In genomic region chr12:132828706-132829534, GRCh38 we compare ENCODE assay signal across 8 cellular contexts. TPM values are rescaled to one million over a fixed set of nuclear protein-coding genes. Genes with fewer than 3 reads are reported as not detected.
DNase-seq lines count a peak whose midpoint lies in the region; ATAC-seq and TF ChIP-seq lines count a peak whose summit lies in the region.

A gene with protein sequence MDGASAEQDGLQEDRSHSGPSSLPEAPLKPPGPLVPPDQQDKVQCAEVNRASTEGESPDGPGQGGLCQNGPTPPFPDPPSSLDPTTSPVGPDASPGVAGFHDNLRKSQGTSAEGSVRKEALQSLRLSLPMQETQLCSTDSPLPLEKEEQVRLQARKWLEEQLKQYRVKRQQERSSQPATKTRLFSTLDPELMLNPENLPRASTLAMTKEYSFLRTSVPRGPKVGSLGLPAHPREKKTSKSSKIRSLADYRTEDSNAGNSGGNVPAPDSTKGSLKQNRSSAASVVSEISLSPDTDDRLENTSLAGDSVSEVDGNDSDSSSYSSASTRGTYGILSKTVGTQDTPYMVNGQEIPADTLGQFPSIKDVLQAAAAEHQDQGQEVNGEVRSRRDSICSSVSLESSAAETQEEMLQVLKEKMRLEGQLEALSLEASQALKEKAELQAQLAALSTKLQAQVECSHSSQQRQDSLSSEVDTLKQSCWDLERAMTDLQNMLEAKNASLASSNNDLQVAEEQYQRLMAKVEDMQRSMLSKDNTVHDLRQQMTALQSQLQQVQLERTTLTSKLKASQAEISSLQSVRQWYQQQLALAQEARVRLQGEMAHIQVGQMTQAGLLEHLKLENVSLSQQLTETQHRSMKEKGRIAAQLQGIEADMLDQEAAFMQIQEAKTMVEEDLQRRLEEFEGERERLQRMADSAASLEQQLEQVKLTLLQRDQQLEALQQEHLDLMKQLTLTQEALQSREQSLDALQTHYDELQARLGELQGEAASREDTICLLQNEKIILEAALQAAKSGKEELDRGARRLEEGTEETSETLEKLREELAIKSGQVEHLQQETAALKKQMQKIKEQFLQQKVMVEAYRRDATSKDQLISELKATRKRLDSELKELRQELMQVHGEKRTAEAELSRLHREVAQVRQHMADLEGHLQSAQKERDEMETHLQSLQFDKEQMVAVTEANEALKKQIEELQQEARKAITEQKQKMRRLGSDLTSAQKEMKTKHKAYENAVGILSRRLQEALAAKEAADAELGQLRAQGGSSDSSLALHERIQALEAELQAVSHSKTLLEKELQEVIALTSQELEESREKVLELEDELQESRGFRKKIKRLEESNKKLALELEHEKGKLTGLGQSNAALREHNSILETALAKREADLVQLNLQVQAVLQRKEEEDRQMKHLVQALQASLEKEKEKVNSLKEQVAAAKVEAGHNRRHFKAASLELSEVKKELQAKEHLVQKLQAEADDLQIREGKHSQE (N-terminal part only) (minus strand): TSS chr12:132828869. CDS start chr12:132822128, 6,741 bp downstream.

- H3K4me2 ChIP-seq in PC-9 = peak within 1 kb of the TSS; percentile 91

- BruUV-seq in PC-9 (replicated peaks; lab: Mats Ljungman, UMichigan) = no TSS peak

- peaks cover 13% of the 10 kb centered on the region; the same call in 1 of the 2 replicates for H3K4me1 ChIP-seq in PC-9 (replicated peaks; ENCODE audit: insufficient read depth)
- H3K4me1 ChIP-seq in esophagus (ENCODE audit: control insufficient read depth in 2 of 2, insufficient read depth in 2 of 2, low read length in 1 of 2) = peaks cover 0 to 6% of the 10 kb centered on the region in 2 donors
- H3K4me1 ChIP-seq in mucosa of stomach (ENCODE audit: control insufficient read depth, insufficient read depth, low read length) = peaks cover 24% of the 10 kb centered on the region

- no peaks in the 10 kb centered on the region; the same call in 1 of the 2 replicates for H3F3A ChIP-seq in PC-9 (ENCODE audit: insufficient read depth, low read depth)

- peak within 1 kb of the TSS; percentile 92 for H3K4me3 ChIP-seq in PC-9
- H3K4me3 ChIP-seq in esophagus (ENCODE audit: low read depth in 1 of 2, low read length in 2 of 2) = peak within 1 kb of the TSS; percentile 83 to 97
- peak within 1 kb of the TSS; percentile 75 for H3K4me3 ChIP-seq in mucosa of stomach (ENCODE audit: low read length)

- CTCF ChIA-PET in PC-9 (lab: Charles Lee) = interaction anchor here (0.7 kb wide), 1 partner anchor 184 kb away, joined by 4 read pairs; no protein-coding TSS in a partner anchor

- peaks cover 43% of the 10 kb centered on the region for H3K79me2 ChIP-seq in PC-9 (ENCODE audit: low read depth)

- no peaks in the 10 kb centered on the region for H3K9me2 ChIP-seq in PC-9 (ENCODE audit: insufficient read depth)

- H3K9ac ChIP-seq in mucosa of stomach (ENCODE audit: low read length) = peak within 1 kb of the TSS; percentile 92

- H3K27me3 ChIP-seq in PC-9 (ENCODE audit: insufficient read depth, low read depth) (no peaks in the 10 kb centered on the region), esophagus (ENCODE audit: control insufficient read depth in 1 of 2, insufficient read depth in 2 of 2, low read length in 2 of 2) (no peaks in the 10 kb centered on the region), mucosa of stomach (ENCODE audit: control insufficient read depth, insufficient read depth, low read length) (no peaks in the 10 kb centered on the region)

- peaks cover 35% of the 10 kb centered on the region for H4K20me1 ChIP-seq in PC-9 (ENCODE audit: insufficient read depth)

- H3K9me3 ChIP-seq in PC-9 (ENCODE audit: insufficient read depth, low read depth) = no peaks in the 10 kb centered on the region
- H3K9me3 ChIP-seq in esophagus (ENCODE audit: control insufficient read depth in 2 of 2, insufficient read depth in 1 of 2, low read depth in 1 of 2, low read length in 1 of 2) = no peaks in the 10 kb centered on the region
- H3K9me3 ChIP-seq in mucosa of stomach (ENCODE audit: control insufficient read depth, low read length) = no peaks in the 10 kb centered on the region

- peak within 1 kb of the TSS; percentile 92 for H2AFZ ChIP-seq in PC-9

- H3K27ac ChIP-seq in PC-9 (peak within 1 kb of the TSS; percentile 91), esophagus (ENCODE audit: low read depth in 2 of 2, low read length in 1 of 2) (peak within 1 kb of the TSS; percentile 97 to 98)

- DNase-seq in DMS153 treated with DMSO at 0.1 percent for 48 hours (lab: John Stamatoyannopoulos, UW; ENCODE audit: unreplicated experiment) = peak; percentile 79
- peak; percentile 92 for DNase-seq in KBM-7
- peak; percentile 70 to 90 for DNase-seq in PC-9
- DNase-seq in activated T-cell treated with anti-CD3 and anti-CD28 coated beads, Interleukin-2, amount 50 U/mL, for 1 hour = peak; percentile 97
- DNase-seq in stimulated activated CD8-positive, alpha-beta memory T cell treated with anti-CD3 and anti-CD28 coated beads, Interleukin-4, amount 100 ng/mL, for 48 hours = peak; percentile 96

- POLR2A ChIA-PET in PC-9 (lab: Charles Lee; ENCODE audit: unreplicated experiment) = interaction anchor here (0.6 to 0.7 kb wide), 5 partner anchors 58 to 1074 kb away, joined by 3 to 6 read pairs (median 5); partner anchors contain the start of gene CHFR

- ATAC-seq in GM21717 (IDR thresholded peaks at IDR 0.05; ENCODE audit: unreplicated experiment) = peak; percentile 83

- H3K36me3 ChIP-seq in PC-9 (ENCODE audit: low read depth) (peaks cover 6% of the 10 kb centered on the region), esophagus (ENCODE audit: control insufficient read depth in 2 of 2, insufficient read depth in 2 of 2, low read length in 1 of 2) (peaks cover 0 to 27% of the 10 kb centered on the region in 2 donors), mucosa of stomach (ENCODE audit: control insufficient read depth, insufficient read depth, low read length) (peaks cover 8% of the 10 kb centered on the region)

- WGBS in esophagus, 2 donors = 3% methylated on average over 57 to 78 of the region's 78 CpGs

- in situ Hi-C loops in KBM-7 (cut with MboI; ENCODE audit: low pct_unique_long_range_greater_than_20kb, low sequenced_read_pairs) = no loop called here

- intact Hi-C loops in PC-9 (cut with micrococcal nuclease; ENCODE audit: unreplicated experiment) = loop anchor here (1.0 to 2.0 kb wide), 2 partner anchors 128 to 157 kb away; partner anchors contain the start of genes ZNF26 and ZNF605

- no peak for TF ChIP-seq CTCF in PC-9 (conservative IDR thresholded peaks at IDR 0.05)

RNA-seq across cellular contexts. Expression of the gene that starts here (rescaled TPM):
- 69.3 and 72.7 TPM in 2 replicates for total RNA-seq in PC-9 (2021)
- polyA plus RNA-seq in esophagus = 10 to 100 TPM; 10.6 to 18.1 TPM

Comparison
In these comparisons a context has a peak if more than half of its experiments do, and no peak if none do; other contexts are left out.
1. Peak in every context shown above with its lines: DNase-seq, ATAC-seq, H3K4me3 ChIP-seq and H3K27ac ChIP-seq.